ENCODE assay signal across 9 cellular contexts in the genomic region with DNA sequence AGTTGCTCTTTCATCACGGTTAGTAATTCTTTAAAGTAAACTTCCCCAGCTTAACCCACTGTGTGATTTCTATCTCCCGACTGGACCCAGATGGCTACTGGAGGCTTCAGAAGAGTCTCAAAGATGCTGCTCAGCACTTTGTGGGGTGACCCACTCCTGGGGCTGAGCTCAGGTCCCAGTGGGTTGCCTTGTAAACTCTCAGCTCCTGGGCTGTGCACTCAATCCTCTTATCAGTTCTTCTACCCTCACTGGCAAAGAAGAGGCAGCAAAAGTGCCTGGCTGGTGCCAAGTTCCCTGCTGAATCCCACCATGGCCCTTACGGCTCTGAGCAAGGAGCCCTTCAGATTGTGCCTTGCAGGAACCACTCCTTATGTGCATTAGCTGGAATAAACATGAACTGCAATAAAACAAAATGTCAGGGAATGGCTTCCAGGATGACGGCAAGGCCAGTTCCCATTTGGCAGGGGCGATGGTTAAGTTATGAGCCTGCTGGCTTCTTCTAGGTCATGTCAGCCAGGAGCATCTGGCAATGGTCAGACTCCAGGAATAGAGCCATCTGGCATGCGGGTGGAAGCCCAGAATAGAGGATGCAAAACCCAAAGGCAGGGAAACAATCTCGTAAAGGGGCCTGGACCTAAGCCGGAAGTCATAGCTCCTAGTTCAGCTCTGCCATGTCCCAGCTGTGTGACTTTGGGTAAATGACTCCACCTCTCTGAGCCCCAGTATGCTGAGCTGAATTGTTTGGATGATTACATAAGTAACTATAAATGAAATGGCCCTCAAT. TPM values are rescaled to one million over a fixed set of nuclear protein-coding genes. Genes with fewer than 3 reads are reported as not detected.
DNase-seq lines count a peak whose midpoint lies in the region; ATAC-seq and TF ChIP-seq lines count a peak whose summit lies in the region.
"Had no signal": no experiment of that assay in that cellular context is flagged by ENCODE, and none has a peak within 500 bp of the region (broad histone marks: within the 10 kb centered on the region; RNA-seq: fewer than 3 reads in every experiment).

No MANE protein-coding gene starts in this region.

- no peak for DNase-seq in GM23338 (ENCODE audit: low spot score)
- DNase-seq in astrocyte of the cerebellum (ENCODE audit: low read depth), result peak; percentile 23
- peak; percentile 80 to 91 (median 89) for DNase-seq in right cardiac atrium
- DNase-seq in gastrocnemius medialis, result peak; percentile 50 to 84
- DNase-seq in omental fat pad (ENCODE audit: low spot score), result no peak
- no peak for DNase-seq in stimulated activated CD4-positive, alpha-beta T cell treated with anti-CD3 and anti-CD28 coated beads, Interleukin-2, amount 100 ng/mL, for 24 hours

- peaks cover 18% of the 10 kb centered on the region for H3K4me1 ChIP-seq in GM23338 (ENCODE audit: insufficient read depth)
- H3K4me1 ChIP-seq in right cardiac atrium (ENCODE audit: control insufficient read depth, insufficient read depth, low read length), result peaks cover 4% of the 10 kb centered on the region
- H3K4me1 ChIP-seq in gastrocnemius medialis, result peaks cover 13 to 15% of the 10 kb centered on the region in 2 donors

- H2AFZ ChIP-seq in GM23338, result peak overlapping the region; percentile 99

- no peaks in the 10 kb centered on the region for H3K9me3 Mint-ChIP-seq in GM23338

- H3K27me3 ChIP-seq in GM23338 (ENCODE audit: insufficient read depth) (no peaks in the 10 kb centered on the region), right cardiac atrium (ENCODE audit: control insufficient read depth, insufficient read depth) (no peaks in the 10 kb centered on the region), gastrocnemius medialis (no peaks in the 10 kb centered on the region)

- TF ChIP-seq CTCF in GM23338 (conservative IDR thresholded peaks at IDR 0.05; ENCODE audit: low read depth in 2 of 2) (no peak), astrocyte of the cerebellum (IDR thresholded peaks at IDR 0.05; ENCODE audit: low read depth, low read length, missing control alignments) (no peak), gastrocnemius medialis (IDR thresholded peaks at IDR 0.05 in 4 of 5, conservative IDR thresholded peaks at IDR 0.05 in 1 of 5) (no peak), omental fat pad (IDR thresholded peaks at IDR 0.05) (no peak)

- H3K36me3 Mint-ChIP-seq in GM23338 (ENCODE audit: low read depth), result no peaks in the 10 kb centered on the region

- H3K4me2 ChIP-seq in GM23338, result peak overlapping the region; percentile 61; the same call in 1 of the 2 replicates

- intact Hi-C loops in right cardiac atrium (cut with DNase I) (loop anchor here (2.0 to 10.0 kb wide), 4 partner anchors 69 to 339 kb away; no protein-coding TSS in a partner anchor), gastrocnemius medialis (cut with DNase I; ENCODE audit: low total_unique reads) (loop anchor here (1.0 to 10.0 kb wide), 7 partner anchors 71 to 799 kb away; a partner anchor contains a TSS)

- H3K9me3 ChIP-seq in right cardiac atrium (ENCODE audit: control insufficient read depth, low read length) (no peaks in the 10 kb centered on the region), gastrocnemius medialis (no peaks in the 10 kb centered on the region)

- ATAC-seq in GM23338 (no peak), right cardiac atrium (peak; percentile 86 to 92), gastrocnemius medialis (peak; percentile 87 to 91), omental fat pad (ENCODE audit: low FRiP score) (no peak), HG03442 (IDR thresholded peaks at IDR 0.05; ENCODE audit: unreplicated experiment) (no peak), HG02623 (IDR thresholded peaks at IDR 0.05; ENCODE audit: unreplicated experiment) (no peak)

- peaks cover 14% of the 10 kb centered on the region for H3K4me1 Mint-ChIP-seq in GM23338

- WGBS in right cardiac atrium, result 24% methylated on average over 8 of the region's 8 CpGs

- H3K27me3 Mint-ChIP-seq in GM23338 (ENCODE audit: insufficient read depth, low read depth, poor library complexity), result peaks cover 6% of the 10 kb centered on the region

- H4K20me1 ChIP-seq in GM23338 (replicated peaks; ENCODE audit: insufficient read depth), result no peaks in the 10 kb centered on the region

- H3K27ac ChIP-seq in GM23338 (ENCODE audit: low read depth) (no peak overlapping the region), right cardiac atrium (ENCODE audit: low read length) (peak overlapping the region; percentile 66), gastrocnemius medialis (peak overlapping the region; percentile 62 to 79 (median 76))
- H3K27ac ChIP-seq: RWPE1 had no signal

- H3K9me2 ChIP-seq in GM23338 (ENCODE audit: insufficient read depth), result no peaks in the 10 kb centered on the region

- no peak overlapping the region for H3K27ac Mint-ChIP-seq in GM23338

- no peaks in the 10 kb centered on the region for H3K79me2 ChIP-seq in GM23338 (replicated peaks; ENCODE audit: insufficient read depth)

- no peaks in the 10 kb centered on the region for H3K36me3 ChIP-seq in GM23338 (ENCODE audit: insufficient read depth)
- no peaks in the 10 kb centered on the region for H3K36me3 ChIP-seq in gastrocnemius medialis

- no peaks in the 10 kb centered on the region for H3F3A ChIP-seq in GM23338 (replicated peaks; ENCODE audit: low read depth)

- in situ Hi-C loops in astrocyte of the cerebellum (cut with HindIII; ENCODE audit: low sequenced_read_pairs) (no loop called here), gastrocnemius medialis (cut with MboI; ENCODE audit: low sequenced_read_pairs in 4 of 4) (loop anchor here in 3 of 4 donors (10.0 kb wide), 2 partner anchors 99 to 339 kb away; a partner anchor contains a TSS)

- no peak overlapping the region for H3K4me3 ChIP-seq in GM23338
- no peak overlapping the region for H3K4me3 ChIP-seq in astrocyte of the cerebellum (ENCODE audit: low read depth, low read length)
- H3K4me3 ChIP-seq in right cardiac atrium (ENCODE audit: low read length), result no peak overlapping the region
- H3K4me3 ChIP-seq in gastrocnemius medialis, result peak overlapping the region in 2 of 4 donors; percentile 12 to 21

- TF ChIP-seq POLR2A in gastrocnemius medialis (IDR thresholded peaks at IDR 0.05), result no peak

- no peak overlapping the region for H3K4me3 Mint-ChIP-seq in GM23338

TF ChIP-seq in GM23338, 12 proteins besides CTCF, POLR2A, EP300 and RAD21 (continues in another document):
- no peak for TF ChIP-seq EZH2 (IDR thresholded peaks at IDR 0.05; ENCODE audit: low read depth, unreplicated experiment)
- no peak for TF ChIP-seq EZH2phosphoT487 (IDR thresholded peaks at IDR 0.05; ENCODE audit: unreplicated experiment)
- TF ChIP-seq, protein P1, sequence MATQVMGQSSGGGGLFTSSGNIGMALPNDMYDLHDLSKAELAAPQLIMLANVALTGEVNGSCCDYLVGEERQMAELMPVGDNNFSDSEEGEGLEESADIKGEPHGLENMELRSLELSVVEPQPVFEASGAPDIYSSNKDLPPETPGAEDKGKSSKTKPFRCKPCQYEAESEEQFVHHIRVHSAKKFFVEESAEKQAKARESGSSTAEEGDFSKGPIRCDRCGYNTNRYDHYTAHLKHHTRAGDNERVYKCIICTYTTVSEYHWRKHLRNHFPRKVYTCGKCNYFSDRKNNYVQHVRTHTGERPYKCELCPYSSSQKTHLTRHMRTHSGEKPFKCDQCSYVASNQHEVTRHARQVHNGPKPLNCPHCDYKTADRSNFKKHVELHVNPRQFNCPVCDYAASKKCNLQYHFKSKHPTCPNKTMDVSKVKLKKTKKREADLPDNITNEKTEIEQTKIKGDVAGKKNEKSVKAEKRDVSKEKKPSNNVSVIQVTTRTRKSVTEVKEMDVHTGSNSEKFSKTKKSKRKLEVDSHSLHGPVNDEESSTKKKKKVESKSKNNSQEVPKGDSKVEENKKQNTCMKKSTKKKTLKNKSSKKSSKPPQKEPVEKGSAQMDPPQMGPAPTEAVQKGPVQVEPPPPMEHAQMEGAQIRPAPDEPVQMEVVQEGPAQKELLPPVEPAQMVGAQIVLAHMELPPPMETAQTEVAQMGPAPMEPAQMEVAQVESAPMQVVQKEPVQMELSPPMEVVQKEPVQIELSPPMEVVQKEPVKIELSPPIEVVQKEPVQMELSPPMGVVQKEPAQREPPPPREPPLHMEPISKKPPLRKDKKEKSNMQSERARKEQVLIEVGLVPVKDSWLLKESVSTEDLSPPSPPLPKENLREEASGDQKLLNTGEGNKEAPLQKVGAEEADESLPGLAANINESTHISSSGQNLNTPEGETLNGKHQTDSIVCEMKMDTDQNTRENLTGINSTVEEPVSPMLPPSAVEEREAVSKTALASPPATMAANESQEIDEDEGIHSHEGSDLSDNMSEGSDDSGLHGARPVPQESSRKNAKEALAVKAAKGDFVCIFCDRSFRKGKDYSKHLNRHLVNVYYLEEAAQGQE (IDR thresholded peaks at IDR 0.05; ENCODE audit: unreplicated experiment), result no peak
- TF ChIP-seq, protein P2, sequence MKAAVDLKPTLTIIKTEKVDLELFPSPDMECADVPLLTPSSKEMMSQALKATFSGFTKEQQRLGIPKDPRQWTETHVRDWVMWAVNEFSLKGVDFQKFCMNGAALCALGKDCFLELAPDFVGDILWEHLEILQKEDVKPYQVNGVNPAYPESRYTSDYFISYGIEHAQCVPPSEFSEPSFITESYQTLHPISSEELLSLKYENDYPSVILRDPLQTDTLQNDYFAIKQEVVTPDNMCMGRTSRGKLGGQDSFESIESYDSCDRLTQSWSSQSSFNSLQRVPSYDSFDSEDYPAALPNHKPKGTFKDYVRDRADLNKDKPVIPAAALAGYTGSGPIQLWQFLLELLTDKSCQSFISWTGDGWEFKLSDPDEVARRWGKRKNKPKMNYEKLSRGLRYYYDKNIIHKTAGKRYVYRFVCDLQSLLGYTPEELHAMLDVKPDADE (IDR thresholded peaks at IDR 0.05), result no peak
- TF ChIP-seq JUNB (IDR thresholded peaks at IDR 0.05; ENCODE audit: unreplicated experiment), result no peak

RNA-seq across cellular contexts. Expression of a gene that starts 6.7 kb away (rescaled TPM):
- not detected in 2 replicates for total RNA-seq in GM23338 (2014; rRNA removed; shearing (Covaris generic))
- polyA plus RNA-seq in GM23338 (2016; fragmentation: Nextera tagmentation; extraction: Ambion mirVana) (not detected in 2 replicates), right cardiac atrium (8.3 TPM)
- total RNA-seq in right cardiac atrium (1 to 10 TPM; 3.3 to 5.6 (median 4.2) TPM), gastrocnemius medialis (10 to 100 TPM in 2 of 4 donors, 1 to 10 TPM in 2; 5.0 to 17.4 (median 8.6) TPM), omental fat pad (10 to 100 TPM in 3 of 4 donors, 1 to 10 TPM in 1; 4.9 to 93.0 (median 19.8) TPM)

RNA-seq across cellular contexts. Expression of a gene that starts 23.7 kb away (rescaled TPM):
- not detected in 2 replicates for total RNA-seq in GM23338 (2014; rRNA removed; shearing (Covaris generic))
- polyA plus RNA-seq in GM23338 (2016; fragmentation: Nextera tagmentation; extraction: Ambion mirVana) (not detected in 2 replicates), right cardiac atrium (0.02 TPM)
- total RNA-seq in right cardiac atrium (not detected), gastrocnemius medialis (under 1 TPM in 1 of 4 donors, not detected in 3; 0.20 TPM), omental fat pad (not detected)

Comparison
In these comparisons a context has a peak if more than half of its experiments do, and no peak if none do; other contexts are left out.
1. ATAC-seq: peak in right cardiac atrium (2 of 2) and gastrocnemius medialis (2 of 2); none in GM23338 (single experiment), omental fat pad (single experiment), HG03442 (single experiment) and HG02623 (single experiment).
2. DNase-seq: peak in astrocyte of the cerebellum (single experiment), right cardiac atrium (3 of 3) and gastrocnemius medialis (2 of 2); none in GM23338 (single experiment), omental fat pad (single experiment) and stimulated activated CD4-positive, alpha-beta T cell treated with anti-CD3 and anti-CD28 coated beads, Interleukin-2, amount 100 ng/mL, for 24 hours (0 of 2).